ENCODE assay signal across 19 cellular contexts in genomic region chr1:175314300-175314699, GRCh38.
DNase-seq lines count a peak whose midpoint lies in the region; ATAC-seq, FAIRE-seq and TF ChIP-seq lines count a peak whose summit lies in the region.
"Had no signal": no experiment of that assay in that cellular context is flagged by ENCODE, and none has a peak within 500 bp of the region (broad histone marks: within the 10 kb centered on the region; RNA-seq: fewer than 3 reads in every experiment).

No MANE protein-coding gene starts in this region.

- 70% methylated on average over 5 of the region's 5 CpGs for WGBS in right cardiac atrium
- WGBS in esophagus muscularis mucosa: 87% methylated on average over 5 of the region's 5 CpGs

- H3K27ac ChIP-seq in left ventricle myocardium inferior (replicated peaks) (no peak overlapping the region), RWPE2 (ENCODE audit: poor library complexity, severe bottlenecking) (no peak overlapping the region), right cardiac atrium (ENCODE audit: low read length) (no peak overlapping the region), esophagus muscularis mucosa (replicated peaks in 1 of 4) (no peak overlapping the region)
- no peak overlapping the region for H3K27ac ChIP-seq in CD8-positive, alpha-beta memory T cell (ENCODE audit: low read depth, low read length)
- no peak overlapping the region for H3K27ac ChIP-seq in CD4-positive, alpha-beta T cell (ENCODE audit: low read depth, low read length)
- H3K27ac ChIP-seq: heart right ventricle, KMS-11, ovary, PC-9, vagina had no signal

- H3K27me3 Mint-ChIP-seq in CD8-positive, alpha-beta memory T cell: peaks cover 10 to 12% of the 10 kb centered on the region in 2 donors
- peaks cover 11% of the 10 kb centered on the region for H3K27me3 Mint-ChIP-seq in CD4-positive, alpha-beta T cell
- H3K27me3 Mint-ChIP-seq: activated CD8-positive, alpha-beta T cell treated with anti-CD3 and anti-CD28 coated beads for 36 hours had no signal

- no peaks in the 10 kb centered on the region for H3K36me3 Mint-ChIP-seq in CD8-positive, alpha-beta memory T cell
- H3K36me3 Mint-ChIP-seq in CD4-positive, alpha-beta T cell (ENCODE audit: low read depth): no peaks in the 10 kb centered on the region

- ATAC-seq in RWPE2 (ENCODE audit: low read depth) (peak; percentile 54; the same call in 2 of the 3 replicates), right cardiac atrium (no peak)
- ATAC-seq in CD4-positive, alpha-beta T cell (ENCODE audit: poor library complexity): no peak
- ATAC-seq: activated CD8-positive, alpha-beta T cell treated with anti-CD3 and anti-CD28 coated beads for 36 hours had no signal

- intact Hi-C loops in left ventricle myocardium inferior (cut with micrococcal nuclease) (no loop called here), cardiac septum (cut with DNase I) (no loop called here), right cardiac atrium (cut with DNase I) (loop anchor here in 1 of 4 donors (10.0 kb wide), 1 partner anchor 289 kb away; the partner anchor contains the start of gene MRPS14), esophagus muscularis mucosa (cut with DNase I) (no loop called here)
- intact Hi-C loops in CD4-positive, alpha-beta T cell (cut with DNase I, micrococcal nuclease): no loop called here

- H3K36me3 ChIP-seq in left ventricle myocardium inferior: no peaks in the 10 kb centered on the region
- no peaks in the 10 kb centered on the region for H3K36me3 ChIP-seq in RWPE2 (ENCODE audit: low read depth)
- H3K36me3 ChIP-seq in esophagus muscularis mucosa: no peaks in the 10 kb centered on the region
- no peaks in the 10 kb centered on the region for H3K36me3 ChIP-seq in CD8-positive, alpha-beta memory T cell (ENCODE audit: insufficient read depth, low read length)
- H3K36me3 ChIP-seq: heart right ventricle, ovary, vagina had no signal

- peaks cover 28% of the 10 kb centered on the region for H3K4me1 ChIP-seq in left ventricle myocardium inferior
- H3K4me1 ChIP-seq in RWPE2 (ENCODE audit: insufficient read depth, poor library complexity, severe bottlenecking): no peaks in the 10 kb centered on the region
- H3K4me1 ChIP-seq in right cardiac atrium (ENCODE audit: control insufficient read depth, insufficient read depth, low read length): peaks cover 2% of the 10 kb centered on the region
- H3K4me1 ChIP-seq in esophagus muscularis mucosa: peaks cover 15 to 20% (median 19%) of the 10 kb centered on the region in 4 donors
- H3K4me1 ChIP-seq in CD8-positive, alpha-beta memory T cell (ENCODE audit: insufficient read depth, low read length): peaks cover 2% of the 10 kb centered on the region

- H3K27me3 ChIP-seq in left ventricle myocardium inferior (ENCODE audit: low read depth): peaks cover 5% of the 10 kb centered on the region
- no peaks in the 10 kb centered on the region for H3K27me3 ChIP-seq in RWPE2 (ENCODE audit: insufficient read depth, poor library complexity, severe bottlenecking)
- H3K27me3 ChIP-seq in right cardiac atrium (ENCODE audit: control insufficient read depth, insufficient read depth): no peaks in the 10 kb centered on the region
- H3K27me3 ChIP-seq in esophagus muscularis mucosa: peaks cover 0 to 6% (median 0%) of the 10 kb centered on the region in 4 donors
- H3K27me3 ChIP-seq in CD8-positive, alpha-beta memory T cell (ENCODE audit: insufficient read depth, low read length, poor library complexity, severe bottlenecking): no peaks in the 10 kb centered on the region
- no peaks in the 10 kb centered on the region for H3K27me3 ChIP-seq in CD4-positive, alpha-beta T cell (ENCODE audit: control insufficient read depth, insufficient read depth, low read length)
- H3K27me3 ChIP-seq: ovary, vagina had no signal

- TF ChIP-seq CTCF in left ventricle myocardium inferior (IDR thresholded peaks at IDR 0.05; ENCODE audit: borderline replicate concordance) (no peak), RWPE2 (IDR thresholded peaks at IDR 0.05; ENCODE audit: poor library complexity, severe bottlenecking) (no peak), esophagus muscularis mucosa (IDR thresholded peaks at IDR 0.05) (no peak)
- no peak for TF ChIP-seq CTCF in CD4-positive, alpha-beta T cell (IDR thresholded peaks at IDR 0.05)

- DNase-seq in left ventricle myocardium inferior (peak; percentile 25), cardiac septum (ENCODE audit: low spot score) (no peak), RWPE2 (ENCODE audit: low spot score) (no peak), right cardiac atrium (peak in 2 of 3 donors; percentile 47 to 55), urothelium cell line (ENCODE audit: low spot score) (peak; percentile 41), esophagus muscularis mucosa (ENCODE audit: extremely low spot score) (no peak)
- no peak for DNase-seq in CD8-positive, alpha-beta memory T cell
- no peak for DNase-seq in CD4-positive, alpha-beta T cell
- DNase-seq: activated CD8-positive, alpha-beta T cell treated with anti-CD3 and anti-CD28 coated beads for 36 hours; cortex of kidney; erythroblast; heart right ventricle; kidney glomerular epithelial cell; NCI-H146; ovary; PC-9; stimulated activated naive CD4-positive, alpha-beta T cell had no signal

- CTCF ChIA-PET in CD8-positive, alpha-beta memory T cell (lab: Charles Lee): interaction anchor here (10.3 to 13.8 kb wide), 2 partner anchors 158 to 163 kb away, joined by 149 to 214 read pairs; no protein-coding TSS in a partner anchor
- CTCF ChIA-PET in CD4-positive, alpha-beta T cell (lab: Charles Lee): interaction anchor here (0.8 kb wide), 1 partner anchor 162 kb away, joined by 4 read pairs; no protein-coding TSS in a partner anchor

- H3K4me3 ChIP-seq in left ventricle myocardium inferior: no peak overlapping the region
- H3K4me3 ChIP-seq in RWPE2 (ENCODE audit: severe bottlenecking): no peak overlapping the region
- H3K4me3 ChIP-seq in right cardiac atrium (ENCODE audit: low read length): no peak overlapping the region
- H3K4me3 ChIP-seq in esophagus muscularis mucosa: no peak overlapping the region
- no peak overlapping the region for H3K4me3 ChIP-seq in CD8-positive, alpha-beta memory T cell (ENCODE audit: low read length)
- H3K4me3 ChIP-seq: heart right ventricle, ovary, PC-9, vagina had no signal

- no peaks in the 10 kb centered on the region for H3K9me3 ChIP-seq in left ventricle myocardium inferior (replicated peaks)
- H3K9me3 ChIP-seq in RWPE2 (ENCODE audit: severe bottlenecking): no peaks in the 10 kb centered on the region
- H3K9me3 ChIP-seq in right cardiac atrium (ENCODE audit: control insufficient read depth, low read length): no peaks in the 10 kb centered on the region
- no peaks in the 10 kb centered on the region for H3K9me3 ChIP-seq in esophagus muscularis mucosa
- H3K9me3 ChIP-seq in CD8-positive, alpha-beta memory T cell (ENCODE audit: low read length): no peaks in the 10 kb centered on the region
- H3K9me3 ChIP-seq in CD4-positive, alpha-beta T cell (ENCODE audit: control insufficient read depth, low read length): no peaks in the 10 kb centered on the region
- H3K9me3 ChIP-seq: heart right ventricle, ovary, vagina had no signal

- no peaks in the 10 kb centered on the region for H3K9me3 Mint-ChIP-seq in CD8-positive, alpha-beta memory T cell
- no peaks in the 10 kb centered on the region for H3K9me3 Mint-ChIP-seq in CD4-positive, alpha-beta T cell
- H3K9me3 Mint-ChIP-seq: activated CD8-positive, alpha-beta T cell treated with anti-CD3 and anti-CD28 coated beads for 36 hours had no signal

- no peak overlapping the region for H3K4me3 Mint-ChIP-seq in CD8-positive, alpha-beta memory T cell
- no peak overlapping the region for H3K4me3 Mint-ChIP-seq in CD4-positive, alpha-beta T cell
- H3K4me3 Mint-ChIP-seq: activated CD8-positive, alpha-beta T cell treated with anti-CD3 and anti-CD28 coated beads for 36 hours had no signal

- TF ChIP-seq POLR2A in esophagus muscularis mucosa (IDR thresholded peaks at IDR 0.05; ENCODE audit: low read depth): no peak

- peak overlapping the region in 1 of 8 donors; percentile 81 for H3K27ac Mint-ChIP-seq in CD8-positive, alpha-beta memory T cell
- no peak overlapping the region for H3K27ac Mint-ChIP-seq in CD4-positive, alpha-beta T cell
- H3K27ac Mint-ChIP-seq: activated CD8-positive, alpha-beta T cell treated with anti-CD3 and anti-CD28 coated beads for 36 hours had no signal

- POLR2A ChIA-PET in CD8-positive, alpha-beta memory T cell (lab: Charles Lee): no interaction called here
- POLR2A ChIA-PET in CD4-positive, alpha-beta T cell (lab: Charles Lee): no interaction called here

- H3K4me1 Mint-ChIP-seq in CD8-positive, alpha-beta memory T cell: peaks cover 1 to 2% (median 2%) of the 10 kb centered on the region in 3 donors
- H3K4me1 Mint-ChIP-seq in CD4-positive, alpha-beta T cell (ENCODE audit: low read depth): peaks cover 2% of the 10 kb centered on the region

- TF ChIP-seq EP300 in esophagus muscularis mucosa (IDR thresholded peaks at IDR 0.05): no peak

- no peak for FAIRE-seq in urothelium cell line (lab: Jason Lieb, UNC)

Comparison
In these comparisons a context has a peak if more than half of its experiments do, and no peak if none do; other contexts are left out.
1. DNase-seq: peak in left ventricle myocardium inferior (single experiment), right cardiac atrium (2 of 3) and urothelium cell line (single experiment); none in cardiac septum (single experiment), RWPE2 (single experiment), esophagus muscularis mucosa (single experiment), CD8-positive, alpha-beta memory T cell (0 of 5) and CD4-positive, alpha-beta T cell (0 of 10).